In genomic region chr6:89859744-89860143, GRCh38 we compare ENCODE assay signal across 16 cellular contexts. TPM values are rescaled to one million over a fixed set of nuclear protein-coding genes. Genes with fewer than 3 reads are reported as not detected.
DNase-seq lines count a peak whose midpoint lies in the region; ATAC-seq and TF ChIP-seq lines count a peak whose summit lies in the region.
"Had no signal": no experiment of that assay in that cellular context is flagged by ENCODE, and none has a peak within 500 bp of the region (broad histone marks: within the 10 kb centered on the region; RNA-seq: fewer than 3 reads in every experiment).

No MANE protein-coding gene starts in this region.

- H3K4me1 Mint-ChIP-seq in activated CD4-positive, alpha-beta T cell treated with anti-CD3 and anti-CD28 coated beads, Interleukin-2, amount 10 ng/mL, durations not matched to agents 7 days and 5 days, result peaks cover 21% of the 10 kb centered on the region
- H3K4me1 Mint-ChIP-seq in activated CD8-positive, alpha-beta T cell treated with anti-CD3 and anti-CD28 coated beads for 36 hours (ENCODE audit: low read depth), result peaks cover 9% of the 10 kb centered on the region

- no peak for DNase-seq in activated CD4-positive, alpha-beta T cell treated with anti-CD3 and anti-CD28 coated beads, Interleukin-2, amount 10 ng/mL, durations not matched to agents 7 days and 5 days
- no peak for DNase-seq in activated CD4-positive, alpha-beta T cell treated with anti-CD3 and anti-CD28 coated beads, Interleukin-2, amount 50 U/mL, for 1 hour
- peak; percentile 3 for DNase-seq in activated CD8-positive, alpha-beta T cell treated with anti-CD3 and anti-CD28 coated beads for 36 hours
- DNase-seq in SJCRH30, result no peak
- no peak for DNase-seq in SIG-M5 treated with dmso at 0.1 percent for 504 hours (lab: John Stamatoyannopoulos, UW; ENCODE audit: unreplicated experiment)
- no peak for DNase-seq in suprapubic skin (ENCODE audit: low spot score in 2 of 2)
- DNase-seq: activated B cell treated with CpG ODN at 0.5 μM for 24 hours; DMS53; left ventricle myocardium inferior; NCI-H524; nucleus accumbens; SHP77; stimulated activated CD4-positive, alpha-beta T cell treated with anti-CD3 and anti-CD28 coated beads, Interleukin-12 subunit alpha, Interleukin-12 subunit beta, amount 100 ng/mL, for 4 hours had no signal

- POLR2A ChIA-PET in activated CD4-positive, alpha-beta T cell treated with anti-CD3 and anti-CD28 coated beads, Interleukin-2, amount 10 ng/mL, durations not matched to agents 7 days and 5 days (lab: Charles Lee), result no interaction called here
- POLR2A ChIA-PET in activated CD8-positive, alpha-beta T cell treated with anti-CD3 and anti-CD28 coated beads for 36 hours (lab: Charles Lee), result interaction anchor here (0.7 kb wide), 1 partner anchor 10 kb away, joined by 3 read pairs; no protein-coding TSS in a partner anchor

- H3K36me3 ChIP-seq in SJCRH30 (peaks cover 85% of the 10 kb centered on the region), suprapubic skin (peaks cover 95% of the 10 kb centered on the region)

- TF ChIP-seq CTCF in activated CD8-positive, alpha-beta T cell treated with anti-CD3 and anti-CD28 coated beads for 36 hours (IDR thresholded peaks at IDR 0.05), result no peak
- no peak for TF ChIP-seq CTCF in suprapubic skin (IDR thresholded peaks at IDR 0.05)

- no peaks in the 10 kb centered on the region for H3K4me1 ChIP-seq in SJCRH30
- no peaks in the 10 kb centered on the region for H3K4me1 ChIP-seq in suprapubic skin
- H3K4me1 ChIP-seq: left ventricle myocardium inferior had no signal

- ATAC-seq in GM21360 (IDR thresholded peaks at IDR 0.05; ENCODE audit: unreplicated experiment) (peak; percentile 71), HG03066 (IDR thresholded peaks at IDR 0.05; ENCODE audit: low read depth, unreplicated experiment) (peak; percentile 45)
- peak; percentile 61 for ATAC-seq in activated CD8-positive, alpha-beta T cell treated with anti-CD3 and anti-CD28 coated beads for 36 hours

- peaks cover 62% of the 10 kb centered on the region for H3K36me3 Mint-ChIP-seq in activated CD4-positive, alpha-beta T cell treated with anti-CD3 and anti-CD28 coated beads, Interleukin-2, amount 10 ng/mL, durations not matched to agents 7 days and 5 days (ENCODE audit: low read depth)
- H3K36me3 Mint-ChIP-seq in activated CD8-positive, alpha-beta T cell treated with anti-CD3 and anti-CD28 coated beads for 36 hours (ENCODE audit: low read depth), result peaks cover 62% of the 10 kb centered on the region

- CTCF ChIA-PET in activated CD4-positive, alpha-beta T cell treated with anti-CD3 and anti-CD28 coated beads, Interleukin-2, amount 10 ng/mL, durations not matched to agents 7 days and 5 days (lab: Charles Lee), result interaction anchor here (0.7 kb wide), 1 partner anchor 183 kb away, joined by 4 read pairs; no protein-coding TSS in a partner anchor
- CTCF ChIA-PET in activated CD8-positive, alpha-beta T cell treated with anti-CD3 and anti-CD28 coated beads for 36 hours (lab: Charles Lee), result no interaction called here

- H3K4me3 ChIP-seq in SJCRH30 (no peak overlapping the region), suprapubic skin (no peak overlapping the region)
- H3K4me3 ChIP-seq: left ventricle myocardium inferior had no signal

- TF ChIP-seq EP300 in suprapubic skin (IDR thresholded peaks at IDR 0.05), result no peak

- 97% methylated on average over 4 of the region's 4 CpGs for WGBS in suprapubic skin

- H3K27me3 ChIP-seq in SJCRH30, result no peaks in the 10 kb centered on the region
- H3K27me3 ChIP-seq in suprapubic skin, result no peaks in the 10 kb centered on the region

- H3K9me3 Mint-ChIP-seq in activated CD4-positive, alpha-beta T cell treated with anti-CD3 and anti-CD28 coated beads, Interleukin-2, amount 10 ng/mL, durations not matched to agents 7 days and 5 days, result peaks cover 16% of the 10 kb centered on the region
- no peaks in the 10 kb centered on the region for H3K9me3 Mint-ChIP-seq in activated CD8-positive, alpha-beta T cell treated with anti-CD3 and anti-CD28 coated beads for 36 hours
- H3K9me3 Mint-ChIP-seq: activated B cell treated with CpG ODN at 0.5 μM for 24 hours had no signal

- intact Hi-C loops in activated CD8-positive, alpha-beta T cell treated with anti-CD3 and anti-CD28 coated beads for 36 hours (cut with micrococcal nuclease), result no loop called here

- no peaks in the 10 kb centered on the region for H3K27me3 Mint-ChIP-seq in activated CD4-positive, alpha-beta T cell treated with anti-CD3 and anti-CD28 coated beads, Interleukin-2, amount 10 ng/mL, durations not matched to agents 7 days and 5 days
- no peaks in the 10 kb centered on the region for H3K27me3 Mint-ChIP-seq in activated CD8-positive, alpha-beta T cell treated with anti-CD3 and anti-CD28 coated beads for 36 hours
- H3K27me3 Mint-ChIP-seq: activated B cell treated with CpG ODN at 0.5 μM for 24 hours had no signal

- TF ChIP-seq POLR2A in suprapubic skin (IDR thresholded peaks at IDR 0.05), result no peak

- H3K27ac ChIP-seq in SJCRH30 (no peak overlapping the region), suprapubic skin (no peak overlapping the region)
- H3K27ac ChIP-seq: left ventricle myocardium inferior had no signal

- no peaks in the 10 kb centered on the region for H3K9me3 ChIP-seq in SJCRH30 (replicated peaks)
- no peaks in the 10 kb centered on the region for H3K9me3 ChIP-seq in suprapubic skin
- H3K9me3 ChIP-seq: left ventricle myocardium inferior had no signal

- H3K4me3 Mint-ChIP-seq in activated CD4-positive, alpha-beta T cell treated with anti-CD3 and anti-CD28 coated beads, Interleukin-2, amount 10 ng/mL, durations not matched to agents 7 days and 5 days, result no peak overlapping the region
- no peak overlapping the region for H3K4me3 Mint-ChIP-seq in activated CD8-positive, alpha-beta T cell treated with anti-CD3 and anti-CD28 coated beads for 36 hours
- H3K4me3 Mint-ChIP-seq: activated B cell treated with CpG ODN at 0.5 μM for 24 hours had no signal

- H3K27ac Mint-ChIP-seq in activated CD4-positive, alpha-beta T cell treated with anti-CD3 and anti-CD28 coated beads, Interleukin-2, amount 10 ng/mL, durations not matched to agents 7 days and 5 days, result peak overlapping the region; percentile 61
- H3K27ac Mint-ChIP-seq in activated CD8-positive, alpha-beta T cell treated with anti-CD3 and anti-CD28 coated beads for 36 hours, result peak overlapping the region; percentile 48
- H3K27ac Mint-ChIP-seq: activated B cell treated with CpG ODN at 0.5 μM for 24 hours had no signal

RNA-seq across cellular contexts. Expression of gene CASP8AP2, which starts 30.1 kb away (rescaled TPM):
- 10 to 100 TPM; 45.1 to 49.6 TPM for total RNA-seq in activated CD4-positive, alpha-beta T cell treated with anti-CD3 and anti-CD28 coated beads, Interleukin-2, amount 10 ng/mL, durations not matched to agents 7 days and 5 days
- 10 to 100 TPM; 33.3 to 33.6 TPM for total RNA-seq in activated CD8-positive, alpha-beta T cell treated with anti-CD3 and anti-CD28 coated beads for 36 hours
- total RNA-seq in SJCRH30 (2014; rRNA removed; shearing (Covaris generic)), result 27.6 and 34.0 TPM in 2 replicates
- total RNA-seq in suprapubic skin, result 10 to 100 TPM in 3 of 4 donors, 1 to 10 TPM in 1; 8.8 to 17.9 (median 13.7) TPM

RNA-seq across cellular contexts. Expression of gene GJA10, which starts 34.5 kb away (rescaled TPM):
- total RNA-seq in activated CD4-positive, alpha-beta T cell treated with anti-CD3 and anti-CD28 coated beads, Interleukin-2, amount 10 ng/mL, durations not matched to agents 7 days and 5 days, result not detected
- total RNA-seq in activated CD8-positive, alpha-beta T cell treated with anti-CD3 and anti-CD28 coated beads for 36 hours, result not detected
- not detected in 2 replicates for total RNA-seq in SJCRH30 (2014; rRNA removed; shearing (Covaris generic))
- total RNA-seq in suprapubic skin, result not detected
- total RNA-seq: activated B cell treated with CpG ODN at 0.5 μM for 24 hours, glomerular endothelial cell, left ventricle myocardium inferior had no signal

RNA-seq across cellular contexts. Expression of gene MDN1, which starts 40.1 kb away (rescaled TPM):
- total RNA-seq in activated CD4-positive, alpha-beta T cell treated with anti-CD3 and anti-CD28 coated beads, Interleukin-2, amount 10 ng/mL, durations not matched to agents 7 days and 5 days, result 10 to 100 TPM; 53.8 to 56.8 TPM
- total RNA-seq in activated CD8-positive, alpha-beta T cell treated with anti-CD3 and anti-CD28 coated beads for 36 hours, result 10 to 100 TPM; 69.0 TPM
- total RNA-seq in SJCRH30 (2014; rRNA removed; shearing (Covaris generic)), result 44.8 and 48.6 TPM in 2 replicates
- total RNA-seq in suprapubic skin, result 10 to 100 TPM; 33.1 to 70.4 (median 44.5) TPM
